1 cellular context compared by ENCODE assay signal in genomic region chr4:185381794-185382193, GRCh38.
TF ChIP-seq lines count a peak whose summit lies in the region.

No MANE protein-coding gene starts in this region.

TF ChIP-seq in K562, 482 proteins besides CTCF, POLR2A, EP300 and RAD21:
- TF ChIP-seq TRIM24 (IDR thresholded peaks at IDR 0.05) (no peak), CEBPG (CRISPR knock-in tag; IDR thresholded peaks at IDR 0.05) (no peak), CEBPG (tag; conservative IDR thresholded peaks at IDR 0.05 in 1 of 2, IDR thresholded peaks at IDR 0.05 in 1 of 2) (peak; percentile 25 to 48; a peak in 2 of 4 replicates), HDAC3 (IDR thresholded peaks at IDR 0.05; ENCODE audit: borderline replicate concordance, partially characterized antibody) (no peak), ARID2 (IDR thresholded peaks at IDR 0.05) (no peak)
